8 cellular contexts compared by ENCODE assay signal in genomic region chr10:30783939-30784500, GRCh38.
DNase-seq lines count a peak whose midpoint lies in the region; ATAC-seq and TF ChIP-seq lines count a peak whose summit lies in the region.

No MANE protein-coding gene starts in this region.

- intact Hi-C loops in colonic mucosa (cut with DNase I), result loop anchor here (10.0 kb wide), 1 partner anchor 251 kb away; the partner anchor contains the start of gene ZNF438

- no peaks in the 10 kb centered on the region for H3K36me3 Mint-ChIP-seq in activated CD4-positive, alpha-beta T cell treated with anti-CD3 and anti-CD28 coated beads, Interleukin-2, amount 10 ng/mL, durations not matched to agents 7 days and 5 days (ENCODE audit: low read depth)

- POLR2A ChIA-PET in activated CD4-positive, alpha-beta T cell treated with anti-CD3 and anti-CD28 coated beads, Interleukin-2, amount 10 ng/mL, durations not matched to agents 7 days and 5 days (lab: Charles Lee), result no interaction called here

- H3K27ac ChIP-seq in colonic mucosa, result peak overlapping the region; percentile 81

- DNase-seq in NCI-H524 (lab: John Stamatoyannopoulos, UW) (peak; percentile 59 to 75), colonic mucosa (peak; percentile 84), kidney tubule cell (ENCODE audit: low spot score) (peak; percentile 78)
- peak; percentile 86 for DNase-seq in activated CD4-positive, alpha-beta T cell treated with anti-CD3 and anti-CD28 coated beads, Interleukin-2, amount 10 ng/mL, durations not matched to agents 7 days and 5 days
- peak; percentile 90 for DNase-seq in stimulated activated CD4-positive, alpha-beta T cell treated with anti-CD3 and anti-CD28 coated beads, Interleukin-15, amount 100 ng/mL, for 24 hours

- peak; percentile 58 for ATAC-seq in HG02885 (IDR thresholded peaks at IDR 0.05; ENCODE audit: poor library complexity, unreplicated experiment)
- no peak for ATAC-seq in HG03442 (IDR thresholded peaks at IDR 0.05; ENCODE audit: unreplicated experiment)

- H3K9ac ChIP-seq in ES-I3 (ENCODE audit: low read depth, low read length), result peak overlapping the region; percentile 52; the same call in 1 of the 2 replicates
- peak overlapping the region; percentile 47 to 76 for H3K9ac ChIP-seq in colonic mucosa (ENCODE audit: low read depth in 2 of 2, low read length in 2 of 2)

- H3K9me3 ChIP-seq in ES-I3 (ENCODE audit: control insufficient read depth, insufficient read depth, low read length), result no peaks in the 10 kb centered on the region
- H3K9me3 ChIP-seq in colonic mucosa, result no peaks in the 10 kb centered on the region

- peak overlapping the region; percentile 53 for H3K4me3 ChIP-seq in colonic mucosa

- CTCF ChIA-PET in activated CD4-positive, alpha-beta T cell treated with anti-CD3 and anti-CD28 coated beads, Interleukin-2, amount 10 ng/mL, durations not matched to agents 7 days and 5 days (lab: Charles Lee), result interaction anchor here (0.6 to 2.8 kb wide), 15 partner anchors 10 to 577 kb away, joined by 3 to 9 read pairs (median 3); partner anchors contain the start of gene ZNF438

- peak overlapping the region; percentile 48 for H3K27ac Mint-ChIP-seq in activated CD4-positive, alpha-beta T cell treated with anti-CD3 and anti-CD28 coated beads, Interleukin-2, amount 10 ng/mL, durations not matched to agents 7 days and 5 days

- H3K36me3 ChIP-seq in ES-I3 (ENCODE audit: insufficient read depth, low read length), result no peaks in the 10 kb centered on the region
- no peaks in the 10 kb centered on the region for H3K36me3 ChIP-seq in colonic mucosa

- peak overlapping the region; percentile 67 for H3K4me3 Mint-ChIP-seq in activated CD4-positive, alpha-beta T cell treated with anti-CD3 and anti-CD28 coated beads, Interleukin-2, amount 10 ng/mL, durations not matched to agents 7 days and 5 days

- H3K4me1 ChIP-seq in ES-I3 (ENCODE audit: insufficient read depth, low read length), result peaks cover 6% of the 10 kb centered on the region
- H3K4me1 ChIP-seq in colonic mucosa, result no peaks in the 10 kb centered on the region

- no peaks in the 10 kb centered on the region for H3K9me3 Mint-ChIP-seq in activated CD4-positive, alpha-beta T cell treated with anti-CD3 and anti-CD28 coated beads, Interleukin-2, amount 10 ng/mL, durations not matched to agents 7 days and 5 days

- no peaks in the 10 kb centered on the region for H3K27me3 Mint-ChIP-seq in activated CD4-positive, alpha-beta T cell treated with anti-CD3 and anti-CD28 coated beads, Interleukin-2, amount 10 ng/mL, durations not matched to agents 7 days and 5 days

- peaks cover 27% of the 10 kb centered on the region for H3K4me1 Mint-ChIP-seq in activated CD4-positive, alpha-beta T cell treated with anti-CD3 and anti-CD28 coated beads, Interleukin-2, amount 10 ng/mL, durations not matched to agents 7 days and 5 days

- peak; percentile 71 for TF ChIP-seq CTCF in colonic mucosa (IDR thresholded peaks at IDR 0.05)

- H3K27me3 ChIP-seq in colonic mucosa, result no peaks in the 10 kb centered on the region
